8 cellular contexts compared by ENCODE assay signal in genomic region chr14:61750708-61751474, GRCh38. TPM values are rescaled to one million over a fixed set of nuclear protein-coding genes. Genes with fewer than 3 reads are reported as not detected.
DNase-seq lines count a peak whose midpoint lies in the region; ATAC-seq and TF ChIP-seq lines count a peak whose summit lies in the region.

No MANE protein-coding gene starts in this region.

- peak; percentile 80 for ATAC-seq in GM21360 (IDR thresholded peaks at IDR 0.05; ENCODE audit: unreplicated experiment)
- ATAC-seq in left cardiac atrium = peak; percentile 96 to 97

- intact Hi-C loops in left cardiac atrium (cut with DNase I) = no loop called here
- intact Hi-C loops in uterus (cut with DNase I; ENCODE audit: low total_unique reads) = no loop called here

- H3K4me3 ChIP-seq in adipocyte (ENCODE audit: low read length) (peak overlapping the region; percentile 78), uterus (peak overlapping the region; percentile 26 to 63)

- no peak for TF ChIP-seq CTCF in uterus (IDR thresholded peaks at IDR 0.05)

- peak; percentile 65 to 67 for TF ChIP-seq POLR2A in uterus (IDR thresholded peaks at IDR 0.05)

- H3K4me1 ChIP-seq in adipocyte (ENCODE audit: control insufficient read depth, insufficient read depth, low read length) (peaks cover 75% of the 10 kb centered on the region), uterus (no peaks in the 10 kb centered on the region)

- H3K9ac ChIP-seq in adipocyte (ENCODE audit: low read length) = peak overlapping the region; percentile 84

- DNase-seq in COLO668 (lab: John Stamatoyannopoulos, UW; ENCODE audit: unreplicated experiment) = peak; percentile 95
- DNase-seq in HUDEP-2 (lab: John Stamatoyannopoulos, UW; ENCODE audit: unreplicated experiment in 76 of 76) = peak in 73 of 76 experiments; percentile 16 to 84 (median 68)
- peak; percentile 56 for DNase-seq in SKM-1 treated with dmso at 0.1 percent for 144 hours (lab: John Stamatoyannopoulos, UW; ENCODE audit: unreplicated experiment)
- peak; percentile 79 for DNase-seq in adipocyte (ENCODE audit: low read depth)
- peak; percentile 91 for DNase-seq in left cardiac atrium
- peak; percentile 26 for DNase-seq in pulmonary artery endothelial cell (ENCODE audit: low read depth, low spot score)
- peak; percentile 73 to 76 for DNase-seq in uterus

- peak overlapping the region; percentile 75 to 85 for H3K27ac ChIP-seq in uterus

- H3K27me3 ChIP-seq in adipocyte (replicated peaks; ENCODE audit: control insufficient read depth, insufficient read depth, low read length) (no peaks in the 10 kb centered on the region), uterus (no peaks in the 10 kb centered on the region)

- H3K9me3 ChIP-seq in adipocyte (ENCODE audit: control insufficient read depth, low read length) (no peaks in the 10 kb centered on the region), uterus (no peaks in the 10 kb centered on the region)

- H3K36me3 ChIP-seq in adipocyte (ENCODE audit: control insufficient read depth, insufficient read depth, low read length, severe bottlenecking) (peaks cover 46% of the 10 kb centered on the region), uterus (no peaks in the 10 kb centered on the region)

RNA-seq across cellular contexts. Expression of gene SNAPC1, which starts 11.3 kb away (rescaled TPM):
- 1 to 10 TPM; 6.8 to 9.6 TPM for total RNA-seq in left cardiac atrium
- 12.3 and 20.4 TPM in 2 replicates for total RNA-seq in pulmonary artery endothelial cell
- total RNA-seq in uterus = 10 to 100 TPM in 2 of 4 donors, 1 to 10 TPM in 2; 7.0 to 16.4 (median 11.6) TPM

RNA-seq across cellular contexts. Expression of gene HIF1A, which starts 55.6 kb away (rescaled TPM):
- total RNA-seq in left cardiac atrium (100 to 1,000 TPM in 1 of 2 donors, 10 to 100 TPM in 1; 50.9 to 109 TPM), pulmonary artery endothelial cell (119 and 150 TPM in 2 replicates), uterus (100 to 1,000 TPM in 2 of 4 donors, 10 to 100 TPM in 2; 50.0 to 137 (median 83.0) TPM)

Comparison
In these comparisons a context has a peak if more than half of its experiments do, and no peak if none do; other contexts are left out.
1. Peak in every context shown above with its lines: DNase-seq, ATAC-seq, H3K4me3 ChIP-seq and H3K27ac ChIP-seq.
2. DNase-seq: peak in every context shown above with its lines; median percentile 95 in COLO668; 91 in left cardiac atrium; 79 in adipocyte; 74 in uterus; 68 in HUDEP-2; 56 in SKM-1 treated with dmso at 0.1 percent for 144 hours; 26 in pulmonary artery endothelial cell.